24 cellular contexts compared by ENCODE assay signal in genomic region chr2:95325590-95326432, GRCh38. TPM values are rescaled to one million over a fixed set of nuclear protein-coding genes. Genes with fewer than 3 reads are reported as not detected.
DNase-seq lines count a peak whose midpoint lies in the region; ATAC-seq, FAIRE-seq and TF ChIP-seq lines count a peak whose summit lies in the region.
"Had no signal": no experiment of that assay in that cellular context is flagged by ENCODE, and none has a peak within 500 bp of the region (broad histone marks: within the 10 kb centered on the region; RNA-seq: fewer than 3 reads in every experiment).

No MANE protein-coding gene starts in this region.

- no peaks in the 10 kb centered on the region for H3K9me3 ChIP-seq in HepG2 (ENCODE audit: low read length)
- H3K9me3 ChIP-seq in right lobe of liver: no peaks in the 10 kb centered on the region
- H3K9me3 ChIP-seq in K562 (replicated peaks; ENCODE audit: control insufficient read depth, insufficient read depth, low read depth, low read length): no peaks in the 10 kb centered on the region; the same call in 1 of the 2 replicates
- H3K9me3 ChIP-seq: BLaER1 treated with 17β-estradiol and CSF1 and Interleukin-3, amounts not matched to agents 10 nM and 100 nM had no signal

- no peak for TF ChIP-seq EP300 in HepG2 (IDR thresholded peaks at IDR 0.05; ENCODE audit: low read depth in 2 of 2, low read length in 2 of 2)
- TF ChIP-seq EP300 in HepG2 (CRISPR knock-in tag; IDR thresholded peaks at IDR 0.05; ENCODE audit: borderline replicate concordance): no peak
- no peak for TF ChIP-seq EP300 in K562 (IDR thresholded peaks at IDR 0.05; ENCODE audit: low read length)

- no peak overlapping the region for H3K4me3 Mint-ChIP-seq in neural crest cell
- H3K4me3 Mint-ChIP-seq: CD4-positive, alpha-beta T cell had no signal

- peaks cover 2% of the 10 kb centered on the region for H3K9me1 ChIP-seq in K562 (ENCODE audit: control insufficient read depth, insufficient read depth, low read length)

- no peaks in the 10 kb centered on the region for H3K36me3 ChIP-seq in HepG2 (replicated peaks in 1 of 2; ENCODE audit: control insufficient read depth in 1 of 2, insufficient read depth in 2 of 2, low read length in 2 of 2)
- H3K36me3 ChIP-seq in right lobe of liver: no peaks in the 10 kb centered on the region
- H3K36me3 ChIP-seq in K562 (ENCODE audit: control insufficient read depth, insufficient read depth, low read length): no peaks in the 10 kb centered on the region
- H3K36me3 ChIP-seq: BLaER1 treated with 17β-estradiol and CSF1 and Interleukin-3, amounts not matched to agents 10 nM and 100 nM had no signal

- WGBS in HepG2 (ENCODE audit: low lambda C conversion rate): 52% methylated on average over 10 of the region's 10 CpGs
- WGBS in right lobe of liver (ENCODE audit: insufficient coverage, low coverage, low lambda C conversion rate, missing lambda C conversion rate): 98% methylated on average over 8 of the region's 10 CpGs
- 14% methylated on average over 10 of the region's 10 CpGs for WGBS in K562 (ENCODE audit: insufficient coverage, low coverage, missing lambda C conversion rate)

- H3K4me2 ChIP-seq in HepG2 (ENCODE audit: low read depth, low read length): no peak overlapping the region
- H3K4me2 ChIP-seq in K562 (ENCODE audit: insufficient read depth, low read length): no peak overlapping the region
- H3K4me2 ChIP-seq: BLaER1 treated with 17β-estradiol and CSF1 and Interleukin-3, amounts not matched to agents 10 nM and 100 nM; PC-9 had no signal

- no peaks in the 10 kb centered on the region for H3K4me1 ChIP-seq in HepG2 (ENCODE audit: insufficient read depth, low read length)
- H3K4me1 ChIP-seq in right lobe of liver: no peaks in the 10 kb centered on the region
- H3K4me1 ChIP-seq in K562 (replicated peaks in 1 of 2; ENCODE audit: control insufficient read depth in 2 of 2, insufficient read depth in 2 of 2, low read length in 2 of 2): peaks cover 0 to 9% of the 10 kb centered on the region in 2 experiments; a peak in 2 of 5 replicates
- H3K4me1 ChIP-seq: BLaER1 treated with 17β-estradiol and CSF1 and Interleukin-3, amounts not matched to agents 10 nM and 100 nM had no signal

- in situ Hi-C loops in HepG2 (cut with HindIII; ENCODE audit: extremely low pct_ligation_motif_present, low pct_unique_long_range_greater_than_20kb) (no loop called here), K562 (cut with MboI) (no loop called here)

- no peak for TF ChIP-seq RAD21 in HepG2 (CRISPR knock-in tag; IDR thresholded peaks at IDR 0.05)
- TF ChIP-seq RAD21 in K562 (CRISPR knock-in tag; conservative IDR thresholded peaks at IDR 0.05 in 1 of 2, IDR thresholded peaks at IDR 0.05 in 1 of 2): no peak

- intact Hi-C loops in HepG2 (cut with micrococcal nuclease; ENCODE audit: unreplicated experiment) (no loop called here), right lobe of liver (cut with DNase I) (no loop called here), K562 (cut with micrococcal nuclease) (no loop called here)

- BruUV-seq in HepG2 (replicated peaks; lab: Mats Ljungman, UMichigan) (no TSS peak), K562 (replicated peaks; lab: Mats Ljungman, UMichigan) (no TSS peak)

- H3K9me3 Mint-ChIP-seq in neural crest cell: peaks cover 3% of the 10 kb centered on the region
- H3K9me3 Mint-ChIP-seq: CD4-positive, alpha-beta T cell had no signal

- H3K27ac ChIP-seq in HepG2 (ENCODE audit: extremely low read length, insufficient read depth, low read length) (no peak overlapping the region), right lobe of liver (no peak overlapping the region), K562 (ENCODE audit: extremely low read depth, low read depth, low read length) (no peak overlapping the region)
- H3K27ac ChIP-seq: BLaER1 treated with 17β-estradiol and CSF1 and Interleukin-3, amounts not matched to agents 10 nM and 100 nM; PC-9; RWPE1; SK-N-MC had no signal

- FAIRE-seq in HepG2 (lab: Jason Lieb, UNC) (peak; percentile 26), K562 (lab: Jason Lieb, UNC) (no peak)
- FAIRE-seq: D721Med had no signal

- no peak overlapping the region for H3K4me3 ChIP-seq in HepG2 (replicated peaks in 1 of 3; ENCODE audit: insufficient read depth in 1 of 3, low read depth in 2 of 3, low read length in 3 of 3)
- H3K4me3 ChIP-seq in right lobe of liver: no peak overlapping the region
- no peak overlapping the region for H3K4me3 ChIP-seq in K562
- H3K4me3 ChIP-seq: BLaER1 treated with 17β-estradiol and CSF1 and Interleukin-3, amounts not matched to agents 10 nM and 100 nM; PC-9; SK-N-MC had no signal

- ATAC-seq in HepG2 (no peak), right lobe of liver (no peak), K562 (no peak), HG03196 (IDR thresholded peaks at IDR 0.05; ENCODE audit: unreplicated experiment) (no peak)
- ATAC-seq: HCT116 had no signal

- H3K79me2 ChIP-seq in HepG2 (ENCODE audit: insufficient read depth, low read length) (no peaks in the 10 kb centered on the region), K562 (ENCODE audit: control insufficient read depth, insufficient read depth, low read length) (no peaks in the 10 kb centered on the region)

- POLR2A ChIA-PET in HepG2 (lab: Yijun Ruan, JAX): no interaction called here
- POLR2A ChIA-PET in K562 (lab: Yijun Ruan, JAX): no interaction called here

- H3K4me1 Mint-ChIP-seq in neural crest cell: no peaks in the 10 kb centered on the region

- H3K36me3 Mint-ChIP-seq in neural crest cell (ENCODE audit: low read depth): no peaks in the 10 kb centered on the region

- no peak overlapping the region for H2AFZ ChIP-seq in HepG2 (ENCODE audit: low read length)
- no peak overlapping the region for H2AFZ ChIP-seq in K562 (ENCODE audit: low read depth, low read length)
- H2AFZ ChIP-seq: PC-9 had no signal

- no peak for TF ChIP-seq CTCF in HepG2 (CRISPR knock-in tag; IDR thresholded peaks at IDR 0.05)
- TF ChIP-seq CTCF in right lobe of liver (IDR thresholded peaks at IDR 0.05): no peak
- TF ChIP-seq CTCF in K562 (IDR thresholded peaks at IDR 0.05 in 2 of 3, conservative IDR thresholded peaks at IDR 0.05 in 1 of 3; ENCODE audit: insufficient read depth in 2 of 3, low read depth in 1 of 3, low read length in 3 of 3): no peak
- no peak for TF ChIP-seq CTCF in neural crest cell (conservative IDR thresholded peaks at IDR 0.05)

- no peaks in the 10 kb centered on the region for H3K27me3 Mint-ChIP-seq in neural crest cell (ENCODE audit: low read depth)
- H3K27me3 Mint-ChIP-seq: CD4-positive, alpha-beta T cell had no signal

- H3K27me3 ChIP-seq in HepG2 (ENCODE audit: control insufficient read depth in 1 of 2, insufficient read depth in 2 of 2, low read length in 2 of 2): peaks cover 0 to 21% of the 10 kb centered on the region in 2 experiments; a peak in 3 of 5 replicates
- H3K27me3 ChIP-seq in right lobe of liver: no peaks in the 10 kb centered on the region
- peaks cover 0 to 54% of the 10 kb centered on the region in 2 experiments; a peak in 3 of 5 replicates for H3K27me3 ChIP-seq in K562 (ENCODE audit: control insufficient read depth in 2 of 2, insufficient read depth in 2 of 2, low read length in 2 of 2)
- H3K27me3 ChIP-seq: BLaER1 treated with 17β-estradiol and CSF1 and Interleukin-3, amounts not matched to agents 10 nM and 100 nM had no signal

- H3K27ac Mint-ChIP-seq in neural crest cell (ENCODE audit: unreplicated experiment): peak overlapping the region; percentile 1
- H3K27ac Mint-ChIP-seq: CD4-positive, alpha-beta T cell had no signal

- DNase-seq in HepG2 (ENCODE audit: low spot score): no peak
- no peak for DNase-seq in right lobe of liver
- DNase-seq in K562 (ENCODE audit: extremely low read depth in 1 of 4, low spot score in 3 of 4): no peak
- DNase-seq in neural crest cell (ENCODE audit: low read depth, low spot score): no peak
- DNase-seq in NOMO-1 treated with dmso at 0.1 percent for 144 hours (lab: John Stamatoyannopoulos, UW; ENCODE audit: unreplicated experiment): no peak
- no peak for DNase-seq in SK-N-DZ (ENCODE audit: low spot score)
- DNase-seq: CD4-positive, alpha-beta T cell; GOT3; KG1; MM.1S; NCI-H2029; NCI-H446; NCI-H524 treated with DMSO at 0.1 percent for 48 hours; NCI-H774; NK-92 treated with Interleukin-12 subunit alpha and Interleukin-12 subunit beta, amount 100 ng/mL, for 24 hours; PC-9; SHP77 treated with DMSO at 0.1 percent for 48 hours had no signal

- TF ChIP-seq POLR2A in HepG2 (IDR thresholded peaks at IDR 0.05; ENCODE audit: insufficient read depth in 1 of 2, low read depth in 2 of 2, low read length in 2 of 2) (no peak), right lobe of liver (IDR thresholded peaks at IDR 0.05) (no peak), K562 (conservative IDR thresholded peaks at IDR 0.05) (no peak)

- CTCF ChIA-PET in HepG2 (lab: Yijun Ruan, JAX; ENCODE audit: low intra/inter-chr PET ratio, low total read pairs) (no interaction called here), K562 (lab: Yijun Ruan, JAX; ENCODE audit: low intra/inter-chr PET ratio) (no interaction called here)

- H4K20me1 ChIP-seq in HepG2 (ENCODE audit: insufficient read depth, low read length) (no peaks in the 10 kb centered on the region; the same call in 1 of the 2 replicates), K562 (replicated peaks; ENCODE audit: control insufficient read depth, insufficient read depth, low read length) (0 out of 2 replicates have a peak, but pooled peaks cover 3% of the 10 kb centered on the region)

- H3K9ac ChIP-seq in HepG2 (ENCODE audit: insufficient read depth, low read depth, low read length): no peak overlapping the region
- no peak overlapping the region for H3K9ac ChIP-seq in K562 (ENCODE audit: insufficient read depth in 1 of 2, low read depth in 2 of 2, low read length in 2 of 2)
- H3K9ac ChIP-seq: BLaER1 treated with 17β-estradiol and CSF1 and Interleukin-3, amounts not matched to agents 10 nM and 100 nM had no signal

RNA-seq across cellular contexts. Expression of gene KCNIP3, which starts 28.7 kb away (rescaled TPM):
- not detected in 2 replicates for total RNA-seq in HepG2 (2016; rRNA removed; fragmentation: Illumina TruSeq; extraction: Trizol)
- total RNA-seq in HepG2 (2016; cell fraction: cytosol; rRNA removed; fragmentation: Illumina TruSeq; extraction: Trizol; ENCODE audit: low read depth): not detected in 2 replicates
- not detected in 2 replicates for total RNA-seq in HepG2 (2016; cell fraction: insoluble cytoplasmic fraction; rRNA removed; fragmentation: Illumina TruSeq; extraction: Trizol)
- 0.15 TPM in 1 of 2 replicates, not detected in the other for total RNA-seq in HepG2 (2016; cell fraction: membrane; rRNA removed; fragmentation: Illumina TruSeq; extraction: Trizol)
- not detected in 2 replicates for total RNA-seq in HepG2 (2016; cell fraction: nucleus; rRNA removed; fragmentation: Illumina TruSeq; extraction: Trizol)
- not detected in 2 replicates for polyA plus RNA-seq in HepG2 (2011; rRNA removed)
- polyA plus RNA-seq in HepG2 (2011; cell fraction: cytosol; rRNA removed): not detected in 2 replicates
- polyA plus RNA-seq in HepG2 (2011; cell fraction: nucleus; rRNA removed): not detected in 2 replicates
- not detected in 2 replicates for polyA plus RNA-seq in HepG2 (2012)
- not detected in 2 replicates for polyA plus RNA-seq in HepG2 (2016; cell fraction: cytosol; fragmentation: Illumina TruSeq; extraction: Trizol; ENCODE audit: low read depth)
- polyA plus RNA-seq in HepG2 (2016; cell fraction: insoluble cytoplasmic fraction; fragmentation: Illumina TruSeq; extraction: Trizol; ENCODE audit: low read depth): not detected in 2 replicates
- not detected in 2 replicates for polyA plus RNA-seq in HepG2 (2016; cell fraction: membrane; fragmentation: Illumina TruSeq; extraction: Trizol; ENCODE audit: low read depth)
- not detected in 2 replicates for polyA plus RNA-seq in HepG2 (2016; cell fraction: nucleus; fragmentation: Illumina TruSeq; extraction: Trizol; ENCODE audit: insufficient read depth, low read depth)
- polyA minus RNA-seq in HepG2 (2011; rRNA and poly(A)+ RNA removed; ENCODE audit: low replicate concordance): 0.07 TPM in 1 of 2 replicates, not detected in the other
- polyA minus RNA-seq in HepG2 (2011; cell fraction: cytosol; rRNA and poly(A)+ RNA removed): not detected in 2 replicates
- not detected in 2 replicates for polyA minus RNA-seq in HepG2 (2011; cell fraction: nucleus; rRNA and poly(A)+ RNA removed)
- total RNA-seq in right lobe of liver: 1 to 10 TPM in 4 of 6 experiments, under 1 TPM in 2; 0.46 to 3.3 (median 1.2) TPM
- total RNA-seq in K562 (2011; cell fraction: chromatin; rRNA removed; ENCODE audit: low replicate concordance): not detected in 2 replicates
- total RNA-seq in K562 (2011; cell fraction: nucleolus; rRNA removed): not detected in 2 replicates
- not detected in 2 replicates for total RNA-seq in K562 (2011; cell fraction: nucleoplasm; rRNA removed)
- total RNA-seq in K562 (2014; rRNA removed): not detected in 2 replicates
- not detected in 2 replicates for total RNA-seq in K562 (2014; rRNA removed; fragmentation: Illumina TruSeq; extraction: Trizol)
- total RNA-seq in K562 (2015; rRNA removed; fragmentation: Illumina TruSeq; extraction: Trizol): not detected in 2 replicates
- total RNA-seq in K562 (2021): 0.04 TPM in 1 of 2 replicates, not detected in the other
- polyA plus RNA-seq in K562 (2011; rRNA removed): not detected in 2 replicates
- 0.03 TPM in 1 of 2 replicates, not detected in the other for polyA plus RNA-seq in K562 (2011; cell fraction: cytosol; rRNA removed)
- polyA plus RNA-seq in K562 (2011; cell fraction: nucleus; rRNA removed): 0.22 TPM in 1 of 2 replicates, not detected in the other
- polyA plus RNA-seq in K562 (2012): not detected in 2 replicates
- not detected in 2 replicates for polyA plus RNA-seq in K562 (2014; fragmentation: Illumina TruSeq; extraction: Trizol)
- not detected for polyA plus RNA-seq in K562 (2014; fragmentation: Nextera tagmentation; extraction: Ambion mirVana)
- polyA plus RNA-seq in K562 (2014; rRNA removed): not detected in 2 replicates
- not detected in 2 replicates for polyA minus RNA-seq in K562 (2011; rRNA and poly(A)+ RNA removed)
- not detected in 2 replicates for polyA minus RNA-seq in K562 (2011; cell fraction: cytosol; rRNA and poly(A)+ RNA removed)
- not detected in 2 replicates for polyA minus RNA-seq in K562 (2011; cell fraction: nucleus; rRNA and poly(A)+ RNA removed)
- total RNA-seq in neural crest cell: 2.9 and 4.1 TPM in 2 replicates
- 0.94 TPM in 1 of 2 replicates, not detected in the other for polyA plus RNA-seq in SK-N-DZ (2014; cell fraction: cytosol; rRNA removed)
- 3.4 TPM in 1 of 2 replicates, not detected in the other for polyA plus RNA-seq in SK-N-DZ (2014; cell fraction: nucleus; rRNA removed)
- total RNA-seq: G401 had no signal

RNA-seq across cellular contexts. Expression of gene PROM2, which starts 51.6 kb away (rescaled TPM):
- total RNA-seq in HepG2 (2016; rRNA removed; fragmentation: Illumina TruSeq; extraction: Trizol): not detected in 2 replicates
- not detected in 2 replicates for total RNA-seq in HepG2 (2016; cell fraction: cytosol; rRNA removed; fragmentation: Illumina TruSeq; extraction: Trizol; ENCODE audit: low read depth)
- total RNA-seq in HepG2 (2016; cell fraction: insoluble cytoplasmic fraction; rRNA removed; fragmentation: Illumina TruSeq; extraction: Trizol): not detected in 2 replicates
- total RNA-seq in HepG2 (2016; cell fraction: membrane; rRNA removed; fragmentation: Illumina TruSeq; extraction: Trizol): not detected in 2 replicates
- not detected in 2 replicates for total RNA-seq in HepG2 (2016; cell fraction: nucleus; rRNA removed; fragmentation: Illumina TruSeq; extraction: Trizol)
- polyA plus RNA-seq in HepG2 (2011; rRNA removed): not detected in 2 replicates
- polyA plus RNA-seq in HepG2 (2011; cell fraction: cytosol; rRNA removed): not detected in 2 replicates
- 0.13 TPM in 1 of 2 replicates, not detected in the other for polyA plus RNA-seq in HepG2 (2011; cell fraction: nucleus; rRNA removed)
- polyA plus RNA-seq in HepG2 (2012): not detected in 2 replicates
- polyA plus RNA-seq in HepG2 (2016; cell fraction: cytosol; fragmentation: Illumina TruSeq; extraction: Trizol; ENCODE audit: low read depth): not detected in 2 replicates
- not detected in 2 replicates for polyA plus RNA-seq in HepG2 (2016; cell fraction: insoluble cytoplasmic fraction; fragmentation: Illumina TruSeq; extraction: Trizol; ENCODE audit: low read depth)
- polyA plus RNA-seq in HepG2 (2016; cell fraction: membrane; fragmentation: Illumina TruSeq; extraction: Trizol; ENCODE audit: low read depth): not detected in 2 replicates
- polyA plus RNA-seq in HepG2 (2016; cell fraction: nucleus; fragmentation: Illumina TruSeq; extraction: Trizol; ENCODE audit: insufficient read depth, low read depth): not detected in 2 replicates
- polyA minus RNA-seq in HepG2 (2011; rRNA and poly(A)+ RNA removed; ENCODE audit: low replicate concordance): 0.87 TPM in 1 of 2 replicates, not detected in the other
- not detected in 2 replicates for polyA minus RNA-seq in HepG2 (2011; cell fraction: cytosol; rRNA and poly(A)+ RNA removed)
- polyA minus RNA-seq in HepG2 (2011; cell fraction: nucleus; rRNA and poly(A)+ RNA removed): not detected in 2 replicates
- total RNA-seq in right lobe of liver: under 1 TPM; 0.06 to 0.64 (median 0.43) TPM
- total RNA-seq in K562 (2011; cell fraction: chromatin; rRNA removed; ENCODE audit: low replicate concordance): not detected in 2 replicates
- total RNA-seq in K562 (2011; cell fraction: nucleolus; rRNA removed): not detected in 2 replicates
- not detected in 2 replicates for total RNA-seq in K562 (2011; cell fraction: nucleoplasm; rRNA removed)
- not detected in 2 replicates for total RNA-seq in K562 (2014; rRNA removed)
- total RNA-seq in K562 (2014; rRNA removed; fragmentation: Illumina TruSeq; extraction: Trizol): not detected in 2 replicates
- not detected in 2 replicates for total RNA-seq in K562 (2015; rRNA removed; fragmentation: Illumina TruSeq; extraction: Trizol)
- 0.07 TPM in 1 of 2 replicates, not detected in the other for total RNA-seq in K562 (2021)
- not detected in 2 replicates for polyA plus RNA-seq in K562 (2011; rRNA removed)
- polyA plus RNA-seq in K562 (2011; cell fraction: cytosol; rRNA removed): not detected in 2 replicates
- polyA plus RNA-seq in K562 (2011; cell fraction: nucleus; rRNA removed): not detected in 2 replicates
- not detected in 2 replicates for polyA plus RNA-seq in K562 (2012)
- polyA plus RNA-seq in K562 (2014; fragmentation: Illumina TruSeq; extraction: Trizol): not detected in 2 replicates
- polyA plus RNA-seq in K562 (2014; fragmentation: Nextera tagmentation; extraction: Ambion mirVana): not detected
- polyA plus RNA-seq in K562 (2014; rRNA removed): not detected in 2 replicates
- polyA minus RNA-seq in K562 (2011; rRNA and poly(A)+ RNA removed): not detected in 2 replicates
- not detected in 2 replicates for polyA minus RNA-seq in K562 (2011; cell fraction: cytosol; rRNA and poly(A)+ RNA removed)
- under 0.01 TPM in 1 of 2 replicates, not detected in the other for polyA minus RNA-seq in K562 (2011; cell fraction: nucleus; rRNA and poly(A)+ RNA removed)
- 1.8 and 2.7 TPM in 2 replicates for total RNA-seq in neural crest cell
- polyA plus RNA-seq in SK-N-DZ (2014; cell fraction: cytosol; rRNA removed): 0.41 and 2.3 TPM in 2 replicates
- polyA plus RNA-seq in SK-N-DZ (2014; cell fraction: nucleus; rRNA removed): 2.1 and 2.2 TPM in 2 replicates

Comparison
In these comparisons a context has a peak if more than half of its experiments do, and no peak if none do; other contexts are left out.
1. Of the 241 proteins assayed by ChIP-seq in both HepG2 and K562: peak only in HepG2: ARNT, FOXK2, MNT, NBN, PHB2, RAD51 and 1 more; only in K562: ZBTB26 and ZBTB43; in both: none; in neither: 225; mixed calls (peak in some experiments, not most) for 7.